Comparison of ENCODE assay signal across 18 cellular contexts in genomic region chr10:15149042-15149771, GRCh38. TPM values are rescaled to one million over a fixed set of nuclear protein-coding genes. Genes with fewer than 3 reads are reported as not detected.
DNase-seq lines count a peak whose midpoint lies in the region; FAIRE-seq and TF ChIP-seq lines count a peak whose summit lies in the region.
"Had no signal": no experiment of that assay in that cellular context is flagged by ENCODE, and none has a peak within 500 bp of the region (broad histone marks: within the 10 kb centered on the region; RNA-seq: fewer than 3 reads in every experiment).

No MANE protein-coding gene starts in this region.

- no peaks in the 10 kb centered on the region for H3K79me2 ChIP-seq in trophoblast cell (ENCODE audit: control insufficient read depth, insufficient read depth, low read length, poor library complexity)

- H4K12ac ChIP-seq in trophoblast cell (ENCODE audit: low read depth, low read length), result no peak overlapping the region

- no peak overlapping the region for H2BK120ac ChIP-seq in trophoblast cell (ENCODE audit: insufficient read depth, low read length, poor library complexity)

- no peaks in the 10 kb centered on the region for H3K27me3 ChIP-seq in bronchial epithelial cell (ENCODE audit: control insufficient read depth, insufficient read depth, low read length)
- H3K27me3 ChIP-seq in trophoblast cell (ENCODE audit: insufficient read depth, low read length), result no peaks in the 10 kb centered on the region
- H3K27me3 ChIP-seq: BLaER1 treated with 17β-estradiol and CSF1 and Interleukin-3, amounts not matched to agents 10 nM and 100 nM had no signal

- no peak overlapping the region for H3K9ac ChIP-seq in trophoblast cell (ENCODE audit: low read length)
- H3K9ac ChIP-seq: BLaER1 treated with 17β-estradiol and CSF1 and Interleukin-3, amounts not matched to agents 10 nM and 100 nM; GM23248 had no signal

- H3K36me3 ChIP-seq in HEK293 (ENCODE audit: control insufficient read depth in 2 of 2, insufficient read depth in 1 of 2, low read length in 2 of 2), result no peaks in the 10 kb centered on the region
- no peaks in the 10 kb centered on the region for H3K36me3 ChIP-seq in bronchial epithelial cell (ENCODE audit: control insufficient read depth, insufficient read depth, low read length)
- H3K36me3 ChIP-seq in trophoblast cell (ENCODE audit: control insufficient read depth in 1 of 2, insufficient read depth in 2 of 2, low read length in 2 of 2), result no peaks in the 10 kb centered on the region
- H3K36me3 ChIP-seq: BLaER1 treated with 17β-estradiol and CSF1 and Interleukin-3, amounts not matched to agents 10 nM and 100 nM had no signal

- H3K23ac ChIP-seq in trophoblast cell (ENCODE audit: low read length), result no peak overlapping the region

- H2BK12ac ChIP-seq in trophoblast cell (ENCODE audit: low read length), result no peak overlapping the region

- H4K8ac ChIP-seq in trophoblast cell (ENCODE audit: low read depth, low read length), result no peak overlapping the region

- no peak overlapping the region for H3K18ac ChIP-seq in trophoblast cell (ENCODE audit: low read length)

- no peak for DNase-seq in D721Med (ENCODE audit: insufficient read length, low spot score)
- DNase-seq in bronchial epithelial cell (ENCODE audit: low read depth), result no peak
- no peak for DNase-seq in trophoblast cell
- no peak for DNase-seq in stimulated activated naive CD4-positive, alpha-beta T cell treated with Interleukin-2 at 50 U/mL for 16 hours (lab: John Stamatoyannopoulos, UW)
- DNase-seq in activated effector memory CD4-positive, alpha-beta T cell treated with Interleukin-2 at 50 U/mL for 16 hours, result no peak
- DNase-seq in 8988T, result no peak
- DNase-seq: CD8-positive, alpha-beta T cell; GM23248; HCEC 1CT; HFFc6; Karpas-422; KBM-7 had no signal

- H3K27ac ChIP-seq in HEK293 (ENCODE audit: extremely low read depth, low read depth, low read length) (no peak overlapping the region), trophoblast cell (ENCODE audit: low read depth, low read length) (no peak overlapping the region)
- H3K27ac ChIP-seq: BLaER1 treated with 17β-estradiol and CSF1 and Interleukin-3, amounts not matched to agents 10 nM and 100 nM; GM23248 had no signal

- H3K9me3 ChIP-seq in HEK293 (ENCODE audit: control insufficient read depth, insufficient read depth, low read depth, low read length), result no peaks in the 10 kb centered on the region
- H3K9me3 ChIP-seq in trophoblast cell (ENCODE audit: insufficient read depth, low read depth, low read length), result peaks cover 6% of the 10 kb centered on the region

- H2AK5ac ChIP-seq in trophoblast cell (ENCODE audit: low read length), result no peak overlapping the region

- FAIRE-seq in D721Med (lab: Jason Lieb, UNC) (peak; percentile 11), bronchial epithelial cell (lab: Jason Lieb, UNC) (peak; percentile 90)
- FAIRE-seq: G401.6, GM12892, GM18507, H54 had no signal

- no peak overlapping the region for H3K4me3 ChIP-seq in HEK293 (ENCODE audit: low read depth, low read length)
- H3K4me3 ChIP-seq in bronchial epithelial cell (ENCODE audit: low read depth, low read length), result no peak overlapping the region
- H3K4me3 ChIP-seq in trophoblast cell (ENCODE audit: low read depth, low read length), result peak overlapping the region; percentile 63
- H3K4me3 ChIP-seq: BLaER1 treated with 17β-estradiol and CSF1 and Interleukin-3, amounts not matched to agents 10 nM and 100 nM; GM23248 had no signal

- TF ChIP-seq CTCF in D721Med (IDR thresholded peaks at IDR 0.05; ENCODE audit: insufficient read depth, missing control alignments) (no peak), HEK293 (tag by site-specific recombination; IDR thresholded peaks at IDR 0.05) (no peak), bronchial epithelial cell (IDR thresholded peaks at IDR 0.05; ENCODE audit: insufficient read depth, low read length, severe bottlenecking) (no peak)

- H3K14ac ChIP-seq in trophoblast cell (ENCODE audit: low read length), result no peak overlapping the region

- H3K4me1 ChIP-seq in HEK293 (ENCODE audit: control insufficient read depth, insufficient read depth, low read length) (no peaks in the 10 kb centered on the region), trophoblast cell (ENCODE audit: control insufficient read depth in 1 of 2, insufficient read depth in 2 of 2, low read length in 2 of 2) (no peaks in the 10 kb centered on the region)

- H2BK5ac ChIP-seq in trophoblast cell (ENCODE audit: low read depth, low read length, poor library complexity), result no peak overlapping the region

- H3K4me2 ChIP-seq in trophoblast cell (ENCODE audit: low read length), result no peak overlapping the region
- H3K4me2 ChIP-seq: BLaER1 treated with 17β-estradiol and CSF1 and Interleukin-3, amounts not matched to agents 10 nM and 100 nM had no signal

- no peak overlapping the region for H2AFZ ChIP-seq in trophoblast cell (ENCODE audit: insufficient read depth, low read length, poor library complexity)
- H2AFZ ChIP-seq: GM23248 had no signal

- no peak overlapping the region for H3K4ac ChIP-seq in trophoblast cell (ENCODE audit: low read depth, low read length)

- no CpG with 5 or more reads among the region's 10 CpGs for WGBS in trophoblast cell (ENCODE audit: extremely low coverage, insufficient coverage, insufficient read length)

- CTCF ChIA-PET in HEK293 (lab: Yijun Ruan, JAX), result no interaction called here

- no peak overlapping the region for H4K91ac ChIP-seq in trophoblast cell (ENCODE audit: low read depth, low read length)

- POLR2A ChIA-PET in HEK293 (lab: Yijun Ruan, JAX), result no interaction called here

- no peaks in the 10 kb centered on the region for H3K79me1 ChIP-seq in trophoblast cell (ENCODE audit: low read length)

TF ChIP-seq in HEK293, 187 proteins besides CTCF, POLR2A, EP300 and RAD21 (continues in another document):
- TF ChIP-seq SCRT2 (tag by site-specific recombination; IDR thresholded peaks at IDR 0.05) (no peak), ZNF488 (tag by site-specific recombination; IDR thresholded peaks at IDR 0.05) (no peak), KLF8 (tag by site-specific recombination; IDR thresholded peaks at IDR 0.05) (no peak), ZNF223 (tag by site-specific recombination; IDR thresholded peaks at IDR 0.05) (no peak), ZNF707 (tag by site-specific recombination; IDR thresholded peaks at IDR 0.05) (no peak), ZNF292 (tag by site-specific recombination; IDR thresholded peaks at IDR 0.05; ENCODE audit: borderline replicate concordance, low read depth) (no peak), PBX3 (CRISPR knock-in tag; IDR thresholded peaks at IDR 0.05) (no peak), ZNF10 (tag by site-specific recombination; IDR thresholded peaks at IDR 0.05) (no peak; the same call in 1 of the 2 replicates), ZNF239 (tag by site-specific recombination; IDR thresholded peaks at IDR 0.05) (no peak), ZNF433 (tag by site-specific recombination; IDR thresholded peaks at IDR 0.05; ENCODE audit: low read depth) (no peak), KLF17 (tag by site-specific recombination; IDR thresholded peaks at IDR 0.05) (no peak), HOXA7 (CRISPR knock-in tag; IDR thresholded peaks at IDR 0.05; ENCODE audit: borderline replicate concordance) (no peak), ZNF768 (tag by site-specific recombination; IDR thresholded peaks at IDR 0.05) (no peak), ZNF658 (tag by site-specific recombination; IDR thresholded peaks at IDR 0.05) (no peak), ZNF175 (tag by site-specific recombination; IDR thresholded peaks at IDR 0.05) (no peak), ZNF521 (tag by site-specific recombination; IDR thresholded peaks at IDR 0.05) (no peak), ZNF585B (tag by site-specific recombination; IDR thresholded peaks at IDR 0.05) (no peak), ZBTB21 (tag by site-specific recombination; IDR thresholded peaks at IDR 0.05) (no peak), ZSCAN23 (tag by site-specific recombination; IDR thresholded peaks at IDR 0.05) (no peak), ZFP3 (tag by site-specific recombination; IDR thresholded peaks at IDR 0.05; ENCODE audit: low read depth) (no peak), ZNF155 (tag by site-specific recombination; IDR thresholded peaks at IDR 0.05) (no peak), ZNF302 (tag by site-specific recombination; IDR thresholded peaks at IDR 0.05; ENCODE audit: low read depth) (0 out of 2 replicates have a peak, but pooled peaks have one; percentile 29)

RNA-seq across cellular contexts. Expression of gene NMT2, which starts 19.3 kb away (rescaled TPM):
- total RNA-seq in bronchial epithelial cell, result 11.1 and 12.2 TPM in 2 replicates
- 5.7 and 5.9 TPM in 2 replicates for polyA plus RNA-seq in trophoblast cell (2013)

RNA-seq across cellular contexts. Expression of gene RPP38, which starts 52.1 kb away (rescaled TPM):
- total RNA-seq in bronchial epithelial cell, result 10.3 and 18.4 TPM in 2 replicates
- 22.1 and 24.6 TPM in 2 replicates for polyA plus RNA-seq in trophoblast cell (2013)
